In genomic region chr2:74390601-74391000, GRCh38 we compare ENCODE assay signal across 9 cellular contexts. TPM values are rescaled to one million over a fixed set of nuclear protein-coding genes. Genes with fewer than 3 reads are reported as not detected.
DNase-seq lines count a peak whose midpoint lies in the region; ATAC-seq and TF ChIP-seq lines count a peak whose summit lies in the region.
"Had no signal": no experiment of that assay in that cellular context is flagged by ENCODE, and none has a peak within 500 bp of the region (broad histone marks: within the 10 kb centered on the region; RNA-seq: fewer than 3 reads in every experiment).

No MANE protein-coding gene starts in this region.

- H3K36me3 ChIP-seq in OCI-LY7 (ENCODE audit: insufficient read depth, low read length): peaks cover 4% of the 10 kb centered on the region; the same call in 1 of the 2 replicates
- H3K36me3 ChIP-seq in fibroblast of lung (ENCODE audit: control insufficient read depth, insufficient read depth, low read length): no peaks in the 10 kb centered on the region

- H3K27ac ChIP-seq in OCI-LY7 (ENCODE audit: low read depth, low read length, poor library complexity, severe bottlenecking) (no peak overlapping the region), fibroblast of lung (ENCODE audit: insufficient read depth, low read length) (no peak overlapping the region), RWPE1 (no peak overlapping the region)

- no peaks in the 10 kb centered on the region for H3K27me3 ChIP-seq in fibroblast of lung (ENCODE audit: control insufficient read depth, insufficient read depth, low read length)

- H2AFZ ChIP-seq in OCI-LY7 (ENCODE audit: low read length): no peak overlapping the region; the same call in 1 of the 2 replicates
- no peak overlapping the region for H2AFZ ChIP-seq in fibroblast of lung (ENCODE audit: low read length)

- TSS peak; percentile 64 for BruUV-seq in OCI-LY7 (replicated peaks; lab: Mats Ljungman, UMichigan)

- H3K9me2 ChIP-seq in OCI-LY7 (ENCODE audit: insufficient read depth, low read length): no peaks in the 10 kb centered on the region

- ATAC-seq in HG02885 (IDR thresholded peaks at IDR 0.05; ENCODE audit: poor library complexity, unreplicated experiment) (no peak), HG03280 (IDR thresholded peaks at IDR 0.05; ENCODE audit: unreplicated experiment) (no peak)

- no peak overlapping the region for H3K9ac ChIP-seq in fibroblast of lung (ENCODE audit: insufficient read depth, low read length)

- H3K4me3 ChIP-seq in GM12864 (ENCODE audit: low read depth, low read length): peak overlapping the region; percentile 89; the same call in 1 of the 2 replicates
- H3K4me3 ChIP-seq in OCI-LY7 (ENCODE audit: low read depth, low read length, poor library complexity, severe bottlenecking): peak overlapping the region; percentile 89
- peak overlapping the region; percentile 76 to 98 (median 93) for H3K4me3 ChIP-seq in fibroblast of lung (replicated peaks in 1 of 4; ENCODE audit: control extremely low read depth in 1 of 4, insufficient read depth in 1 of 4, low read depth in 3 of 4, low read length in 4 of 4)
- peak overlapping the region; percentile 77 for H3K4me3 ChIP-seq in retinal pigment epithelial cell (ENCODE audit: low read length)

- POLR2A ChIA-PET in OCI-LY7 (lab: Charles Lee): interaction anchor here (0.6 to 1.5 kb wide), 10 partner anchors 11 to 172 kb away, joined by 3 to 8 read pairs (median 4); no protein-coding TSS in a partner anchor
- POLR2A ChIA-PET in RWPE1 (lab: Yijun Ruan, JAX; ENCODE audit: low non-redundant PET): no interaction called here

- H3K9me3 ChIP-seq in OCI-LY7 (ENCODE audit: low read length) (no peaks in the 10 kb centered on the region), fibroblast of lung (ENCODE audit: control insufficient read depth, insufficient read depth, low read depth, low read length) (no peaks in the 10 kb centered on the region)

- peaks cover 11% of the 10 kb centered on the region; the same call in 1 of the 2 replicates for H4K20me1 ChIP-seq in OCI-LY7 (ENCODE audit: insufficient read depth, low read length)
- H4K20me1 ChIP-seq in fibroblast of lung (ENCODE audit: control insufficient read depth, extremely low read depth, insufficient read depth, low read length): no peaks in the 10 kb centered on the region

- TF ChIP-seq CTCF in GM12864 (IDR thresholded peaks at IDR 0.05; ENCODE audit: low read depth, low read length, missing control alignments) (no peak), OCI-LY7 (conservative IDR thresholded peaks at IDR 0.05; ENCODE audit: low read length) (no peak), fibroblast of lung (conservative IDR thresholded peaks at IDR 0.05 in 1 of 2, IDR thresholded peaks at IDR 0.05 in 1 of 2; ENCODE audit: low read depth in 1 of 2, low read length in 2 of 2) (no peak), retinal pigment epithelial cell (conservative IDR thresholded peaks at IDR 0.05; ENCODE audit: low read depth, low read length) (no peak), RWPE1 (conservative IDR thresholded peaks at IDR 0.05; ENCODE audit: low read depth) (no peak)

- intact Hi-C loops in OCI-LY7 (cut with micrococcal nuclease; ENCODE audit: unreplicated experiment): loop anchor here (5.0 kb wide), 2 partner anchors 123 to 243 kb away; partner anchors contain the start of gene BOLA3

- peaks cover 24% of the 10 kb centered on the region for H3K79me2 ChIP-seq in OCI-LY7 (ENCODE audit: insufficient read depth, low read depth, low read length)
- H3K79me2 ChIP-seq in fibroblast of lung (ENCODE audit: control insufficient read depth, insufficient read depth, low read length): peaks cover 50% of the 10 kb centered on the region

- DNase-seq in GM12864 (ENCODE audit: low read depth) (no peak), OCI-LY7 (ENCODE audit: low spot score) (no peak), fibroblast of lung (ENCODE audit: low read depth in 2 of 2) (no peak), retinal pigment epithelial cell (ENCODE audit: low read depth) (no peak), RWPE1 (ENCODE audit: low spot score) (no peak), cerebellum (ENCODE audit: low spot score) (no peak)
- DNase-seq: effector CD4-positive, alpha-beta T cell had no signal

- H3K4me2 ChIP-seq in OCI-LY7 (ENCODE audit: low read length) (peak overlapping the region; percentile 98), fibroblast of lung (ENCODE audit: extremely low read depth, insufficient read depth, low read length) (peak overlapping the region; percentile 92)

- H3K4me1 ChIP-seq in OCI-LY7 (ENCODE audit: insufficient read depth, low read length, poor library complexity, severe bottlenecking) (peaks cover 8% of the 10 kb centered on the region), fibroblast of lung (ENCODE audit: control insufficient read depth, extremely low read depth, insufficient read depth, low read length) (peaks cover 10% of the 10 kb centered on the region)

- CTCF ChIA-PET in OCI-LY7 (lab: Charles Lee; ENCODE audit: unreplicated experiment) (interaction anchor here (1.1 to 1.9 kb wide), 3 partner anchors 11 to 568 kb away, joined by 3 to 4 read pairs (median 4); no protein-coding TSS in a partner anchor), RWPE1 (lab: Yijun Ruan, JAX) (interaction anchor here (0.6 to 1.1 kb wide), 6 partner anchors 24 to 148 kb away, joined by 3 to 8 read pairs (median 3); partner anchors contain the start of gene AUP1)

RNA-seq across cellular contexts. Expression of gene DCTN1, which starts 10.5 kb away (rescaled TPM):
- 45.5 and 50.3 TPM in 2 replicates for total RNA-seq in OCI-LY7 (2014; rRNA removed; shearing (Covaris generic))
- 100 and 105 TPM in 2 replicates for total RNA-seq in OCI-LY7 (2022)
- 157 and 228 TPM in 2 replicates for total RNA-seq in fibroblast of lung
- polyA plus RNA-seq in fibroblast of lung: 133 and 193 TPM in 2 replicates
- 213 and 279 TPM in 2 replicates for polyA plus RNA-seq in fibroblast of lung (2012)
- 562 and 638 TPM in 2 replicates for polyA minus RNA-seq in fibroblast of lung (ENCODE audit: low replicate concordance)
- total RNA-seq in cerebellum: 99.1 TPM

RNA-seq across cellular contexts. Expression of gene C2orf81, which starts 30.8 kb away (rescaled TPM):
- 3.2 and 5.5 TPM in 2 replicates for total RNA-seq in OCI-LY7 (2014; rRNA removed; shearing (Covaris generic))
- 20.7 and 22.5 TPM in 2 replicates for total RNA-seq in OCI-LY7 (2022)
- 0.77 and 1.5 TPM in 2 replicates for total RNA-seq in fibroblast of lung
- 0.25 and 0.37 TPM in 2 replicates for polyA plus RNA-seq in fibroblast of lung
- 1.1 and 1.9 TPM in 2 replicates for polyA plus RNA-seq in fibroblast of lung (2012)
- polyA minus RNA-seq in fibroblast of lung (ENCODE audit: low replicate concordance): 1.0 and 1.2 TPM in 2 replicates
- total RNA-seq in cerebellum: 1.1 TPM

RNA-seq across cellular contexts. Expression of gene WDR54, which starts 30.9 kb away (rescaled TPM):
- total RNA-seq in OCI-LY7 (2014; rRNA removed; shearing (Covaris generic)): 55.5 and 64.7 TPM in 2 replicates
- 82.5 and 89.5 TPM in 2 replicates for total RNA-seq in OCI-LY7 (2022)
- 23.9 and 27.1 TPM in 2 replicates for total RNA-seq in fibroblast of lung
- 24.3 and 34.0 TPM in 2 replicates for polyA plus RNA-seq in fibroblast of lung
- 32.9 and 48.2 TPM in 2 replicates for polyA plus RNA-seq in fibroblast of lung (2012)
- 78.8 and 104 TPM in 2 replicates for polyA minus RNA-seq in fibroblast of lung (ENCODE audit: low replicate concordance)
- total RNA-seq in cerebellum: 18.3 TPM

RNA-seq across cellular contexts. Expression of gene SLC4A5, which starts 47.4 kb away (rescaled TPM):
- total RNA-seq in OCI-LY7 (2014; rRNA removed; shearing (Covaris generic)): 1.1 and 1.2 TPM in 2 replicates
- total RNA-seq in OCI-LY7 (2022) (3.4 and 7.0 TPM in 2 replicates), fibroblast of lung (under 0.01 and 0.17 TPM in 2 replicates), cerebellum (5.9 TPM)
- polyA plus RNA-seq in fibroblast of lung: 0.12 and 0.19 TPM in 2 replicates
- 0.14 and 0.17 TPM in 2 replicates for polyA plus RNA-seq in fibroblast of lung (2012)
- polyA minus RNA-seq in fibroblast of lung (ENCODE audit: low replicate concordance): 2.8 TPM in 1 of 2 replicates, not detected in the other

RNA-seq across cellular contexts. Expression of gene RTKN, which starts 51.1 kb away (rescaled TPM):
- 1.3 and 2.3 TPM in 2 replicates for total RNA-seq in OCI-LY7 (2014; rRNA removed; shearing (Covaris generic))
- 5.4 and 7.7 TPM in 2 replicates for total RNA-seq in OCI-LY7 (2022)
- total RNA-seq in fibroblast of lung: 11.8 and 16.0 TPM in 2 replicates
- polyA plus RNA-seq in fibroblast of lung: 8.3 and 10.0 TPM in 2 replicates
- polyA plus RNA-seq in fibroblast of lung (2012): 8.2 and 11.3 TPM in 2 replicates
- polyA minus RNA-seq in fibroblast of lung (ENCODE audit: low replicate concordance): 10.6 and 20.2 TPM in 2 replicates
- total RNA-seq in cerebellum: 11.0 TPM
